2 cellular contexts compared by ENCODE assay signal in genomic region chr1:233459968-233460367, GRCh38.
TF ChIP-seq lines count a peak whose summit lies in the region.

No MANE protein-coding gene starts in this region.

TF ChIP-seq in HepG2, 621 proteins besides CTCF, POLR2A, EP300 and RAD21 (continued from another document):
- TF ChIP-seq TEAD3 (CRISPR knock-in tag; optimal IDR thresholded peaks at IDR 0.05; ENCODE audit: borderline replicate concordance), result peak; percentile 20
- no peak for TF ChIP-seq ZSCAN5A (CRISPR knock-in tag; IDR thresholded peaks at IDR 0.05; ENCODE audit: borderline replicate concordance)

TF ChIP-seq in H1, 55 proteins besides CTCF, POLR2A, EP300 and RAD21:
- TF ChIP-seq ATF2 (IDR thresholded peaks at IDR 0.05; ENCODE audit: low read length) (no peak), TEAD4 (IDR thresholded peaks at IDR 0.05; ENCODE audit: low read depth, low read length) (peak; percentile 99), SP1 (IDR thresholded peaks at IDR 0.05; ENCODE audit: low read depth, low read length) (0 out of 2 replicates have a peak, but pooled peaks have one; percentile 20), PHF8 (conservative IDR thresholded peaks at IDR 0.05; ENCODE audit: low read depth, low read length) (no peak)
